ENCODE assay signal across 28 cellular contexts in genomic region chr7:55236454-55236853, GRCh38.
"Had no signal": no experiment of that assay in that cellular context is flagged by ENCODE, and none has a peak within 500 bp of the region (broad histone marks: within the 10 kb centered on the region; RNA-seq: fewer than 3 reads in every experiment).

No MANE protein-coding gene starts in this region.

- H3K36me3 Mint-ChIP-seq: natural killer cell treated with Interleukin-12 subunit alpha and Interleukin-12 subunit beta and Interleukin-15 and Interleukin-18, amount 100 ng/mL, for 72 hours; stimulated activated effector memory CD8-positive, alpha-beta T cell treated with anti-CD3 and anti-CD28 coated beads, Interleukin-12 subunit alpha, Interleukin-12 subunit beta, amount 100 ng/mL, for 72 hours; stimulated activated naive B cell treated with anti-CD40 and anti-IgM and Interleukin-4, amounts not matched to agents 10 μg/mL and 1 μg/mL and 100 μg/mL, for 72 hours had no signal

- H3K27ac ChIP-seq: ovary, parathyroid adenoma, right lobe of liver, sigmoid colon, stomach, thoracic aorta, thyroid gland, tibial nerve, upper lobe of left lung, vagina had no signal

- H3K9me3 Mint-ChIP-seq: natural killer cell treated with Interleukin-12 subunit alpha and Interleukin-12 subunit beta and Interleukin-15 and Interleukin-18, amount 100 ng/mL, for 72 hours; nephron progenitor cell; neural crest cell; stimulated activated effector memory CD8-positive, alpha-beta T cell treated with anti-CD3 and anti-CD28 coated beads, Interleukin-12 subunit alpha, Interleukin-12 subunit beta, amount 100 ng/mL, for 72 hours; stimulated activated naive B cell treated with anti-CD40 and anti-IgM and Interleukin-4, amounts not matched to agents 10 μg/mL and 1 μg/mL and 100 μg/mL, for 72 hours; stimulated activated naive CD8-positive, alpha-beta T cell treated with anti-CD3 and anti-CD28 coated beads, Interleukin-15, Interleukin-2, amounts not matched to agents 100 ng/mL and 50 ng/mL, for 24 hours had no signal

- H3K9ac ChIP-seq: parathyroid adenoma had no signal

- H3K36me3 ChIP-seq: ovary, right lobe of liver, sigmoid colon, stomach, thoracic aorta, thyroid gland, tibial nerve, upper lobe of left lung, vagina had no signal

- H3K27me3 Mint-ChIP-seq: stimulated activated naive CD8-positive, alpha-beta T cell treated with anti-CD3 and anti-CD28 coated beads, Interleukin-15, Interleukin-2, amounts not matched to agents 100 ng/mL and 50 ng/mL, for 24 hours had no signal

- H3K27ac Mint-ChIP-seq: natural killer cell treated with Interleukin-12 subunit alpha and Interleukin-12 subunit beta and Interleukin-15 and Interleukin-18, amount 100 ng/mL, for 72 hours; nephron progenitor cell; progenitor cell of endocrine pancreas; stimulated activated effector memory CD8-positive, alpha-beta T cell treated with anti-CD3 and anti-CD28 coated beads, Interleukin-12 subunit alpha, Interleukin-12 subunit beta, amount 100 ng/mL, for 72 hours; stimulated activated naive B cell treated with anti-CD40 and anti-IgM and Interleukin-4, amounts not matched to agents 10 μg/mL and 1 μg/mL and 100 μg/mL, for 72 hours; stimulated activated naive CD8-positive, alpha-beta T cell treated with anti-CD3 and anti-CD28 coated beads, Interleukin-15, Interleukin-2, amounts not matched to agents 100 ng/mL and 50 ng/mL, for 24 hours had no signal

- DNase-seq: nephron progenitor cell; occipital lobe; ovary; posterior cingulate gyrus; psoas muscle; right cardiac atrium; right lobe of liver; sigmoid colon; small intestine; stimulated activated CD4-positive, alpha-beta T cell treated with anti-CD3 and anti-CD28 coated beads, Interleukin-15, amount 100 ng/mL, for 24 hours; stimulated activated CD4-positive, alpha-beta T cell treated with anti-CD3 and anti-CD28 coated beads, Interleukin-2, amount 100 ng/mL, for 24 hours; stimulated activated CD4-positive, alpha-beta T cell treated with anti-CD3 and anti-CD28 coated beads, Interleukin-2, amount 100 ng/mL, for 48 hours; stimulated activated CD4-positive, alpha-beta T cell treated with anti-CD3 and anti-CD28 coated beads, Interleukin-4, amount 100 ng/mL, for 24 hours; stimulated activated naive B cell treated with anti-CD40 and anti-IgM and Interleukin-4, amounts not matched to agents 10 μg/mL and 1 μg/mL and 100 μg/mL, for 72 hours; stimulated activated naive CD4-positive, alpha-beta T cell treated with Interleukin-2 at 50 U/mL for 16 hours; stomach; trophoblast cell; upper lobe of left lung had no signal

- H3K9me3 ChIP-seq: ovary, psoas muscle, right lobe of liver, sigmoid colon, stomach, thoracic aorta, thyroid gland, tibial nerve, upper lobe of left lung, vagina had no signal

- H3K4me3 ChIP-seq: ovary, psoas muscle, right lobe of liver, sigmoid colon, stomach, thoracic aorta, thyroid gland, tibial nerve, upper lobe of left lung, vagina had no signal

- H3K4me3 Mint-ChIP-seq: natural killer cell treated with Interleukin-12 subunit alpha and Interleukin-12 subunit beta and Interleukin-15 and Interleukin-18, amount 100 ng/mL, for 72 hours; nephron progenitor cell; neural crest cell; stimulated activated effector memory CD8-positive, alpha-beta T cell treated with anti-CD3 and anti-CD28 coated beads, Interleukin-12 subunit alpha, Interleukin-12 subunit beta, amount 100 ng/mL, for 72 hours; stimulated activated naive B cell treated with anti-CD40 and anti-IgM and Interleukin-4, amounts not matched to agents 10 μg/mL and 1 μg/mL and 100 μg/mL, for 72 hours; stimulated activated naive CD8-positive, alpha-beta T cell treated with anti-CD3 and anti-CD28 coated beads, Interleukin-15, Interleukin-2, amounts not matched to agents 100 ng/mL and 50 ng/mL, for 24 hours had no signal

- ATAC-seq: natural killer cell treated with Interleukin-12 subunit alpha and Interleukin-12 subunit beta and Interleukin-15 and Interleukin-18, amount 100 ng/mL, for 72 hours; psoas muscle; right cardiac atrium; right lobe of liver; stimulated activated effector memory CD8-positive, alpha-beta T cell treated with anti-CD3 and anti-CD28 coated beads, Interleukin-12 subunit alpha, Interleukin-12 subunit beta, amount 100 ng/mL, for 72 hours; stimulated activated naive B cell treated with anti-CD40 and anti-IgM and Interleukin-4, amounts not matched to agents 10 μg/mL and 1 μg/mL and 100 μg/mL, for 72 hours had no signal

- H3K4me1 Mint-ChIP-seq: neural crest cell; stimulated activated naive B cell treated with anti-CD40 and anti-IgM and Interleukin-4, amounts not matched to agents 10 μg/mL and 1 μg/mL and 100 μg/mL, for 72 hours had no signal

- H3K4me1 ChIP-seq: parathyroid adenoma, psoas muscle, right lobe of liver, sigmoid colon, stomach, tibial nerve, upper lobe of left lung, vagina had no signal

- H3K27me3 ChIP-seq: ovary, right lobe of liver, sigmoid colon, thyroid gland, tibial nerve, upper lobe of left lung, vagina had no signal
